25 cellular contexts compared by ENCODE assay signal in genomic region chr17:7463368-7463846, GRCh38. TPM values are rescaled to one million over a fixed set of nuclear protein-coding genes. Genes with fewer than 3 reads are reported as not detected.
A peak's percentile ranks its signal among the peaks of the same experiment; 100 is the strongest.
DNase-seq lines count a peak whose midpoint lies in the region; ATAC-seq, FAIRE-seq and TF ChIP-seq lines count a peak whose summit lies in the region.
"Had no signal": no experiment of that assay in that cellular context is flagged by ENCODE, and none has a peak within 500 bp of the region (broad histone marks: within the 10 kb centered on the region; RNA-seq: fewer than 3 reads in every experiment).

No MANE protein-coding gene starts in this region.

- TF ChIP-seq RAD21 in K562 (CRISPR knock-in tag; conservative IDR thresholded peaks at IDR 0.05 in 1 of 2, IDR thresholded peaks at IDR 0.05 in 1 of 2), result no peak

- ATAC-seq in K562, result no peak

- H3K36me3 ChIP-seq in breast epithelium (no peaks in the 10 kb centered on the region), K562 (ENCODE audit: control insufficient read depth, insufficient read depth, low read length) (peaks cover 37% of the 10 kb centered on the region; the same call in 1 of the 3 replicates), neuronal stem cell (replicated peaks in 1 of 2; ENCODE audit: control insufficient read depth in 2 of 2, insufficient read depth in 2 of 2, low read length in 2 of 2) (peaks cover 5 to 36% of the 10 kb centered on the region in 2 donors)
- peaks cover 38% of the 10 kb centered on the region for H3K36me3 ChIP-seq in effector memory CD4-positive, alpha-beta T cell (ENCODE audit: control insufficient read depth, insufficient read depth, low read length)
- H3K36me3 ChIP-seq: BE2C had no signal

- in situ Hi-C loops in K562 (cut with MboI), result no loop called here

- H2AK5ac ChIP-seq in neuronal stem cell (ENCODE audit: low read depth, low read length), result peak overlapping the region; percentile 26

- peaks cover 8% of the 10 kb centered on the region for H3K79me1 ChIP-seq in neuronal stem cell (ENCODE audit: low read depth, low read length)

- no peaks in the 10 kb centered on the region for H3K27me3 Mint-ChIP-seq in MCF 10A (ENCODE audit: insufficient read depth, unreplicated experiment)

- no peak overlapping the region for H2BK15ac ChIP-seq in neuronal stem cell (ENCODE audit: low read length)

- no peaks in the 10 kb centered on the region for H3K9me1 ChIP-seq in K562 (ENCODE audit: control insufficient read depth, insufficient read depth, low read length)

- peak overlapping the region; percentile 35 for H3K18ac ChIP-seq in neuronal stem cell (ENCODE audit: low read length)

- no peak overlapping the region for H3K4me2 ChIP-seq in K562 (ENCODE audit: insufficient read depth, low read length)
- H3K4me2 ChIP-seq in neuronal stem cell (ENCODE audit: insufficient read depth, low read length, poor library complexity, severe bottlenecking), result no peak overlapping the region

- BruUV-seq in MCF 10A (replicated peaks; lab: Mats Ljungman, UMichigan) (no TSS peak), K562 (replicated peaks; lab: Mats Ljungman, UMichigan) (no TSS peak)

- no peak overlapping the region for H3K23ac ChIP-seq in neuronal stem cell (ENCODE audit: low read depth, low read length, poor library complexity)

- no peak overlapping the region for H3K27ac Mint-ChIP-seq in MCF 10A (ENCODE audit: low read depth, unreplicated experiment)

- H2AFZ ChIP-seq in K562 (ENCODE audit: low read depth, low read length) (no peak overlapping the region), neuronal stem cell (ENCODE audit: low read length) (no peak overlapping the region)
- H2AFZ ChIP-seq: GM23248 had no signal

- no peak overlapping the region for H4K8ac ChIP-seq in neuronal stem cell (ENCODE audit: low read depth, low read length)

- no peaks in the 10 kb centered on the region for H3K9me3 Mint-ChIP-seq in MCF 10A (ENCODE audit: unreplicated experiment)
- H3K9me3 Mint-ChIP-seq: CD14-positive monocyte, H9 had no signal

- H2BK12ac ChIP-seq in neuronal stem cell (ENCODE audit: low read length), result no peak overlapping the region

- no peak overlapping the region for H2BK5ac ChIP-seq in neuronal stem cell (ENCODE audit: low read length)

- no peak for DNase-seq in breast epithelium (ENCODE audit: low spot score in 2 of 2)
- no peak for DNase-seq in MCF 10A (ENCODE audit: unreplicated experiment)
- no peak for DNase-seq in K562 (ENCODE audit: extremely low read depth in 1 of 4, low spot score in 3 of 4)
- DNase-seq in neuronal stem cell (ENCODE audit: low spot score), result no peak
- DNase-seq in foreskin fibroblast, result no peak
- DNase-seq in effector memory CD4-positive, alpha-beta T cell, result no peak
- no peak for DNase-seq in activated CD4-positive, alpha-beta T cell treated with anti-CD3 and anti-CD28 coated beads for 4 hours
- DNase-seq: 8988T, ACHN, BE2C, GM23248, H9, Kasumi-1, MV-4-11, NCI-H2029, NCI-H446, NCI-H524 treated with DMSO at 0.1 percent for 48 hours, NCI-H774 had no signal

- H3K9me3 ChIP-seq in breast epithelium (no peaks in the 10 kb centered on the region), K562 (replicated peaks; ENCODE audit: control insufficient read depth, insufficient read depth, low read depth, low read length) (no peaks in the 10 kb centered on the region), neuronal stem cell (replicated peaks in 1 of 2; ENCODE audit: control insufficient read depth in 2 of 2, insufficient read depth in 1 of 2, low read depth in 1 of 2, low read length in 2 of 2) (no peaks in the 10 kb centered on the region)
- H3K9me3 ChIP-seq in effector memory CD4-positive, alpha-beta T cell (ENCODE audit: control insufficient read depth, low read length), result no peaks in the 10 kb centered on the region
- H3K9me3 ChIP-seq: BE2C had no signal

- H2BK120ac ChIP-seq in neuronal stem cell (ENCODE audit: low read depth, low read length), result no peak overlapping the region

- no peak for TF ChIP-seq CTCF in breast epithelium (IDR thresholded peaks at IDR 0.05)
- no peak for TF ChIP-seq CTCF in MCF 10A (IDR thresholded peaks at IDR 0.05; ENCODE audit: unreplicated experiment)
- no peak for TF ChIP-seq CTCF in K562 (IDR thresholded peaks at IDR 0.05 in 2 of 3, conservative IDR thresholded peaks at IDR 0.05 in 1 of 3; ENCODE audit: insufficient read depth in 2 of 3, low read depth in 1 of 3, low read length in 3 of 3)
- no peak for TF ChIP-seq CTCF in foreskin fibroblast (IDR thresholded peaks at IDR 0.05; ENCODE audit: low read depth, low read length)

- no peak for FAIRE-seq in K562 (lab: Jason Lieb, UNC)
- FAIRE-seq: D721Med, HepG2, RCC 7860 had no signal

- peaks cover 3% of the 10 kb centered on the region; the same call in 1 of the 3 replicates for H3K79me2 ChIP-seq in K562 (ENCODE audit: control insufficient read depth, insufficient read depth, low read length)

- H4K91ac ChIP-seq in neuronal stem cell (ENCODE audit: low read depth, low read length, poor library complexity), result no peak overlapping the region

- TF ChIP-seq POLR2A in breast epithelium (IDR thresholded peaks at IDR 0.05) (no peak), K562 (conservative IDR thresholded peaks at IDR 0.05) (no peak)

- CTCF ChIA-PET in MCF 10A (lab: Yijun Ruan, JAX) (interaction anchor here (0.7 to 1.3 kb wide), 2 partner anchors 7 to 26 kb away, joined by 3 to 4 read pairs; no protein-coding TSS in a partner anchor), K562 (lab: Yijun Ruan, JAX; ENCODE audit: low intra/inter-chr PET ratio) (no interaction called here)

- H3K4me3 Mint-ChIP-seq in MCF 10A (ENCODE audit: unreplicated experiment), result no peak overlapping the region
- H3K4me3 Mint-ChIP-seq: CD14-positive monocyte had no signal

- WGBS in K562 (ENCODE audit: insufficient coverage, low coverage, missing lambda C conversion rate), result 98% methylated on average over 8 of the region's 14 CpGs
- WGBS in neuronal stem cell (ENCODE audit: extremely low coverage in 2 of 2, insufficient read length in 2 of 2, insufficient replicate concordance in 1 of 2), 2 donors, result no CpG with 5 or more reads among the region's 14 CpGs

- H3K14ac ChIP-seq in neuronal stem cell (ENCODE audit: low read length), result no peak overlapping the region

- H3K27ac ChIP-seq in breast epithelium (peak overlapping the region; percentile 70 to 73), K562 (ENCODE audit: extremely low read depth, low read depth, low read length) (no peak overlapping the region), neuronal stem cell (replicated peaks; ENCODE audit: low read length) (no peak overlapping the region)
- H3K27ac ChIP-seq in effector memory CD4-positive, alpha-beta T cell (ENCODE audit: insufficient read depth, low read length, poor library complexity, severe bottlenecking), result no peak overlapping the region
- H3K27ac ChIP-seq: GM23248 had no signal

- H3K27me3 ChIP-seq in breast epithelium, result no peaks in the 10 kb centered on the region
- no peaks in the 10 kb centered on the region for H3K27me3 ChIP-seq in K562 (ENCODE audit: control insufficient read depth in 2 of 2, insufficient read depth in 2 of 2, low read length in 2 of 2)
- no peaks in the 10 kb centered on the region for H3K27me3 ChIP-seq in neuronal stem cell (ENCODE audit: control insufficient read depth in 3 of 3, insufficient read depth in 3 of 3, low read depth in 1 of 3, low read length in 3 of 3)
- H3K27me3 ChIP-seq in effector memory CD4-positive, alpha-beta T cell (replicated peaks; ENCODE audit: control insufficient read depth, insufficient read depth, low read length, poor library complexity, severe bottlenecking), result no peaks in the 10 kb centered on the region
- H3K27me3 ChIP-seq: BE2C had no signal

- peaks cover 10% of the 10 kb centered on the region for H3K4me1 Mint-ChIP-seq in MCF 10A (ENCODE audit: insufficient read depth, unreplicated experiment)

- H3K36me3 Mint-ChIP-seq in MCF 10A (ENCODE audit: insufficient read depth, unreplicated experiment), result peaks cover 62% of the 10 kb centered on the region

- intact Hi-C loops in breast epithelium (cut with DNase I; ENCODE audit: low total_unique reads), result no loop called here
- intact Hi-C loops in MCF 10A (cut with micrococcal nuclease), result no loop called here
- intact Hi-C loops in K562 (cut with micrococcal nuclease), result no loop called here

- no peaks in the 10 kb centered on the region for H4K20me1 ChIP-seq in K562 (replicated peaks; ENCODE audit: control insufficient read depth, insufficient read depth, low read length)

- no peak overlapping the region for H3K4ac ChIP-seq in neuronal stem cell (ENCODE audit: low read length)

- H3K4me1 ChIP-seq in breast epithelium (no peaks in the 10 kb centered on the region), K562 (replicated peaks in 1 of 2; ENCODE audit: control insufficient read depth in 2 of 2, insufficient read depth in 2 of 2, low read length in 2 of 2) (peaks cover 8 to 29% of the 10 kb centered on the region in 2 experiments), neuronal stem cell (ENCODE audit: control insufficient read depth in 2 of 2, insufficient read depth in 1 of 2, low read depth in 1 of 2, low read length in 2 of 2) (peaks cover 7 to 12% of the 10 kb centered on the region in 2 donors)
- H3K4me1 ChIP-seq in effector memory CD4-positive, alpha-beta T cell (ENCODE audit: control insufficient read depth, insufficient read depth, low read length, poor library complexity, severe bottlenecking), result no peaks in the 10 kb centered on the region
- H3K4me1 ChIP-seq: BE2C had no signal

- H3K9ac ChIP-seq in K562 (ENCODE audit: insufficient read depth in 1 of 2, low read depth in 2 of 2, low read length in 2 of 2) (no peak overlapping the region; a peak in 1 of 4 replicates), neuronal stem cell (ENCODE audit: low read depth, low read length, poor library complexity) (no peak overlapping the region)
- H3K9ac ChIP-seq: GM23248 had no signal

- no peak for TF ChIP-seq EP300 in K562 (IDR thresholded peaks at IDR 0.05; ENCODE audit: low read length)

- no peak overlapping the region for H3K4me3 ChIP-seq in breast epithelium
- no peak overlapping the region for H3K4me3 ChIP-seq in K562
- H3K4me3 ChIP-seq in neuronal stem cell (ENCODE audit: low read length in 2 of 2), result no peak overlapping the region
- no peak overlapping the region for H3K4me3 ChIP-seq in foreskin fibroblast (ENCODE audit: low read depth in 1 of 2, low read length in 2 of 2)
- H3K4me3 ChIP-seq in effector memory CD4-positive, alpha-beta T cell (ENCODE audit: insufficient read depth, low read depth, low read length, poor library complexity, severe bottlenecking), result no peak overlapping the region
- H3K4me3 ChIP-seq: GM23248 had no signal

- POLR2A ChIA-PET in MCF 10A (lab: Yijun Ruan, JAX) (interaction anchor here (4.4 kb wide), 1 partner anchor 21 kb away, joined by 18 read pairs; the partner anchor contains the start of gene POLR2A), K562 (lab: Yijun Ruan, JAX) (interaction anchor here (2.3 kb wide), 1 partner anchor 13 kb away, joined by 8 read pairs; no protein-coding TSS in a partner anchor)

RNA-seq across cellular contexts. Expression of gene ZBTB4, which starts 16.0 kb away (rescaled TPM):
- total RNA-seq in breast epithelium (10 to 100 TPM; 34.4 to 46.9 (median 45.7) TPM), MCF 10A (2022) (26.3 and 29.1 TPM in 2 replicates), K562 (2014; rRNA removed) (3.3 and 5.0 TPM in 2 replicates), K562 (2014; rRNA removed; fragmentation: Illumina TruSeq; extraction: Trizol) (2.5 and 2.7 TPM in 2 replicates), K562 (2015; rRNA removed; fragmentation: Illumina TruSeq; extraction: Trizol) (4.0 and 4.2 TPM in 2 replicates), K562 (2021) (6.7 and 6.9 TPM in 2 replicates)
- total RNA-seq in K562 (2011; cell fraction: chromatin; rRNA removed; ENCODE audit: low replicate concordance), result 8.1 and 15.0 TPM in 2 replicates
- 9.2 and 9.7 TPM in 2 replicates for total RNA-seq in K562 (2011; cell fraction: nucleolus; rRNA removed)
- 10.6 and 12.8 TPM in 2 replicates for total RNA-seq in K562 (2011; cell fraction: nucleoplasm; rRNA removed)
- polyA plus RNA-seq in K562 (2011; rRNA removed) (2.5 and 2.7 TPM in 2 replicates), K562 (2014; fragmentation: Illumina TruSeq; extraction: Trizol) (4.5 and 4.9 TPM in 2 replicates), K562 (2014; fragmentation: Nextera tagmentation; extraction: Ambion mirVana) (1 to 10 TPM in 1 of 2 experiments, under 1 TPM in 1; 0.92 to 1.1 TPM), K562 (2014; rRNA removed) (4.0 and 4.7 TPM in 2 replicates)
- 2.8 TPM in 2 replicates for polyA plus RNA-seq in K562 (2011; cell fraction: cytosol; rRNA removed)
- 9.9 and 13.7 TPM in 2 replicates for polyA plus RNA-seq in K562 (2011; cell fraction: nucleus; rRNA removed)
- polyA plus RNA-seq in K562 (2012), result 3.8 and 4.1 TPM in 2 replicates
- 3.3 and 3.5 TPM in 2 replicates for polyA minus RNA-seq in K562 (2011; rRNA and poly(A)+ RNA removed)
- polyA minus RNA-seq in K562 (2011; cell fraction: cytosol; rRNA and poly(A)+ RNA removed), result 2.0 and 2.7 TPM in 2 replicates
- polyA minus RNA-seq in K562 (2011; cell fraction: nucleus; rRNA and poly(A)+ RNA removed), result 4.6 and 6.0 TPM in 2 replicates
- 12.7 TPM for polyA plus RNA-seq in neuronal stem cell (2013, experiment 1 of 2)
- polyA plus RNA-seq in neuronal stem cell (2013, experiment 2 of 2), result 12.7 TPM

RNA-seq across cellular contexts. Expression of gene SLC35G6, which starts 17.8 kb away (rescaled TPM):
- total RNA-seq in breast epithelium, result not detected
- total RNA-seq in MCF 10A (2022), result not detected in 2 replicates
- total RNA-seq in K562 (2011; cell fraction: chromatin; rRNA removed; ENCODE audit: low replicate concordance), result not detected in 2 replicates
- total RNA-seq in K562 (2011; cell fraction: nucleolus; rRNA removed), result not detected in 2 replicates
- total RNA-seq in K562 (2011; cell fraction: nucleoplasm; rRNA removed), result not detected in 2 replicates
- total RNA-seq in K562 (2014; rRNA removed), result not detected in 2 replicates
- not detected in 2 replicates for total RNA-seq in K562 (2014; rRNA removed; fragmentation: Illumina TruSeq; extraction: Trizol)
- not detected in 2 replicates for total RNA-seq in K562 (2015; rRNA removed; fragmentation: Illumina TruSeq; extraction: Trizol)
- total RNA-seq in K562 (2021), result not detected in 2 replicates
- polyA plus RNA-seq in K562 (2011; rRNA removed), result not detected in 2 replicates
- polyA plus RNA-seq in K562 (2011; cell fraction: cytosol; rRNA removed), result not detected in 2 replicates
- not detected in 2 replicates for polyA plus RNA-seq in K562 (2011; cell fraction: nucleus; rRNA removed)
- polyA plus RNA-seq in K562 (2012), result 0.14 TPM in 1 of 2 replicates, not detected in the other
- polyA plus RNA-seq in K562 (2014; fragmentation: Illumina TruSeq; extraction: Trizol), result not detected in 2 replicates
- not detected for polyA plus RNA-seq in K562 (2014; fragmentation: Nextera tagmentation; extraction: Ambion mirVana)
- polyA plus RNA-seq in K562 (2014; rRNA removed), result not detected in 2 replicates
- polyA minus RNA-seq in K562 (2011; rRNA and poly(A)+ RNA removed), result not detected in 2 replicates
- not detected in 2 replicates for polyA minus RNA-seq in K562 (2011; cell fraction: cytosol; rRNA and poly(A)+ RNA removed)
- polyA minus RNA-seq in K562 (2011; cell fraction: nucleus; rRNA and poly(A)+ RNA removed), result not detected in 2 replicates
- 0.03 TPM for polyA plus RNA-seq in neuronal stem cell (2013, experiment 1 of 2)
- not detected for polyA plus RNA-seq in neuronal stem cell (2013, experiment 2 of 2)
- total RNA-seq: G401, GM23248, H9, HT1080, M059J had no signal
- polyA plus RNA-seq: CD14-positive monocyte, HepG2 had no signal

RNA-seq across cellular contexts. Expression of gene CHRNB1, which starts 18.5 kb away (rescaled TPM):
- total RNA-seq in breast epithelium (10 to 100 TPM in 2 of 3 donors, 1 to 10 TPM in 1; 8.5 to 11.8 (median 11.7) TPM), MCF 10A (2022) (3.3 and 7.8 TPM in 2 replicates), K562 (2014; rRNA removed) (4.7 and 5.0 TPM in 2 replicates), K562 (2014; rRNA removed; fragmentation: Illumina TruSeq; extraction: Trizol) (4.8 and 5.1 TPM in 2 replicates), K562 (2015; rRNA removed; fragmentation: Illumina TruSeq; extraction: Trizol) (6.3 and 6.6 TPM in 2 replicates), K562 (2021) (4.5 and 4.9 TPM in 2 replicates)
- total RNA-seq in K562 (2011; cell fraction: chromatin; rRNA removed; ENCODE audit: low replicate concordance), result 8.4 and 14.2 TPM in 2 replicates
- 9.3 and 9.7 TPM in 2 replicates for total RNA-seq in K562 (2011; cell fraction: nucleolus; rRNA removed)
- 10.6 and 13.7 TPM in 2 replicates for total RNA-seq in K562 (2011; cell fraction: nucleoplasm; rRNA removed)
- polyA plus RNA-seq in K562 (2011; rRNA removed) (7.5 and 7.6 TPM in 2 replicates), K562 (2014; fragmentation: Illumina TruSeq; extraction: Trizol) (11.5 and 12.3 TPM in 2 replicates), K562 (2014; fragmentation: Nextera tagmentation; extraction: Ambion mirVana) (10 to 100 TPM in 1 of 2 experiments, 1 to 10 TPM in 1; 8.2 to 11.3 TPM), K562 (2014; rRNA removed) (6.8 and 7.9 TPM in 2 replicates)
- 12.9 and 14.1 TPM in 2 replicates for polyA plus RNA-seq in K562 (2011; cell fraction: cytosol; rRNA removed)
- polyA plus RNA-seq in K562 (2011; cell fraction: nucleus; rRNA removed), result 5.5 and 7.4 TPM in 2 replicates
- 10.8 and 11.7 TPM in 2 replicates for polyA plus RNA-seq in K562 (2012)
- 3.7 and 4.7 TPM in 2 replicates for polyA minus RNA-seq in K562 (2011; rRNA and poly(A)+ RNA removed)
- polyA minus RNA-seq in K562 (2011; cell fraction: cytosol; rRNA and poly(A)+ RNA removed), result 2.6 and 2.8 TPM in 2 replicates
- 2.2 and 3.1 TPM in 2 replicates for polyA minus RNA-seq in K562 (2011; cell fraction: nucleus; rRNA and poly(A)+ RNA removed)
- polyA plus RNA-seq in neuronal stem cell (2013, experiment 1 of 2), result 9.9 TPM
- 11.1 TPM for polyA plus RNA-seq in neuronal stem cell (2013, experiment 2 of 2)

RNA-seq across cellular contexts. Expression of gene POLR2A, which starts 20.8 kb away (rescaled TPM):
- total RNA-seq in breast epithelium (100 to 1,000 TPM in 1 of 3 donors, 10 to 100 TPM in 2; 64.2 to 174 (median 88.7) TPM), MCF 10A (2022) (89.6 and 107 TPM in 2 replicates), K562 (2014; rRNA removed) (31.7 and 32.1 TPM in 2 replicates), K562 (2014; rRNA removed; fragmentation: Illumina TruSeq; extraction: Trizol) (9.0 and 12.4 TPM in 2 replicates), K562 (2015; rRNA removed; fragmentation: Illumina TruSeq; extraction: Trizol) (9.6 and 15.4 TPM in 2 replicates), K562 (2021) (97.6 and 109 TPM in 2 replicates)
- 324 and 608 TPM in 2 replicates for total RNA-seq in K562 (2011; cell fraction: chromatin; rRNA removed; ENCODE audit: low replicate concordance)
- total RNA-seq in K562 (2011; cell fraction: nucleolus; rRNA removed), result 252 and 283 TPM in 2 replicates
- 236 and 241 TPM in 2 replicates for total RNA-seq in K562 (2011; cell fraction: nucleoplasm; rRNA removed)
- polyA plus RNA-seq in K562 (2011; rRNA removed) (8.7 and 13.6 TPM in 2 replicates), K562 (2014; fragmentation: Illumina TruSeq; extraction: Trizol) (52.5 and 55.6 TPM in 2 replicates), K562 (2014; fragmentation: Nextera tagmentation; extraction: Ambion mirVana) (1 to 10 TPM; 1.3 to 1.5 TPM), K562 (2014; rRNA removed) (20.9 and 23.9 TPM in 2 replicates)
- 10.8 and 13.4 TPM in 2 replicates for polyA plus RNA-seq in K562 (2011; cell fraction: cytosol; rRNA removed)
- polyA plus RNA-seq in K562 (2011; cell fraction: nucleus; rRNA removed), result 56.5 and 68.4 TPM in 2 replicates
- polyA plus RNA-seq in K562 (2012), result 46.0 and 58.3 TPM in 2 replicates
- 63.4 and 72.9 TPM in 2 replicates for polyA minus RNA-seq in K562 (2011; rRNA and poly(A)+ RNA removed)
- 117 and 140 TPM in 2 replicates for polyA minus RNA-seq in K562 (2011; cell fraction: cytosol; rRNA and poly(A)+ RNA removed)
- polyA minus RNA-seq in K562 (2011; cell fraction: nucleus; rRNA and poly(A)+ RNA removed), result 66.5 and 98.3 TPM in 2 replicates
- 40.1 TPM for polyA plus RNA-seq in neuronal stem cell (2013, experiment 1 of 2)
- 39.2 TPM for polyA plus RNA-seq in neuronal stem cell (2013, experiment 2 of 2)

RNA-seq across cellular contexts. Expression of gene FGF11, which starts 24.1 kb away (rescaled TPM):
- total RNA-seq in breast epithelium (1 to 10 TPM; 2.1 to 2.9 (median 2.9) TPM), MCF 10A (2022) (0.84 and 2.1 TPM in 2 replicates), K562 (2014; rRNA removed) (3.0 and 3.5 TPM in 2 replicates), K562 (2014; rRNA removed; fragmentation: Illumina TruSeq; extraction: Trizol) (2.7 and 3.2 TPM in 2 replicates), K562 (2015; rRNA removed; fragmentation: Illumina TruSeq; extraction: Trizol) (2.2 and 3.3 TPM in 2 replicates), K562 (2021) (4.4 and 5.8 TPM in 2 replicates)
- total RNA-seq in K562 (2011; cell fraction: chromatin; rRNA removed; ENCODE audit: low replicate concordance), result 5.6 and 12.1 TPM in 2 replicates
- total RNA-seq in K562 (2011; cell fraction: nucleolus; rRNA removed), result 6.7 and 7.5 TPM in 2 replicates
- 7.7 and 14.8 TPM in 2 replicates for total RNA-seq in K562 (2011; cell fraction: nucleoplasm; rRNA removed)
- polyA plus RNA-seq in K562 (2011; rRNA removed) (4.7 and 10.4 TPM in 2 replicates), K562 (2014; fragmentation: Illumina TruSeq; extraction: Trizol) (6.1 and 7.5 TPM in 2 replicates), K562 (2014; fragmentation: Nextera tagmentation; extraction: Ambion mirVana) (1 to 10 TPM; 1.2 to 1.4 TPM), K562 (2014; rRNA removed) (3.2 and 3.4 TPM in 2 replicates)
- 5.5 and 8.1 TPM in 2 replicates for polyA plus RNA-seq in K562 (2011; cell fraction: cytosol; rRNA removed)
- 23.3 and 26.0 TPM in 2 replicates for polyA plus RNA-seq in K562 (2011; cell fraction: nucleus; rRNA removed)
- polyA plus RNA-seq in K562 (2012), result 6.5 and 7.3 TPM in 2 replicates
- polyA minus RNA-seq in K562 (2011; rRNA and poly(A)+ RNA removed), result 2.2 and 3.4 TPM in 2 replicates
- 1.9 and 3.9 TPM in 2 replicates for polyA minus RNA-seq in K562 (2011; cell fraction: cytosol; rRNA and poly(A)+ RNA removed)
- polyA minus RNA-seq in K562 (2011; cell fraction: nucleus; rRNA and poly(A)+ RNA removed), result 2.7 and 5.2 TPM in 2 replicates
- 5.1 TPM for polyA plus RNA-seq in neuronal stem cell (2013, experiment 1 of 2)
- polyA plus RNA-seq in neuronal stem cell (2013, experiment 2 of 2), result 4.3 TPM
- total RNA-seq: GM23248 had no signal
- polyA plus RNA-seq: CD14-positive monocyte had no signal

Comparison
In these comparisons a context has a peak if more than half of its experiments do, and no peak if none do; other contexts are left out.
1. H3K27ac ChIP-seq: peak in breast epithelium (2 of 2); none in K562 (single experiment), neuronal stem cell (single experiment) and effector memory CD4-positive, alpha-beta T cell (single experiment).